ENCODE assay signal across 16 cellular contexts in the genomic region with DNA sequence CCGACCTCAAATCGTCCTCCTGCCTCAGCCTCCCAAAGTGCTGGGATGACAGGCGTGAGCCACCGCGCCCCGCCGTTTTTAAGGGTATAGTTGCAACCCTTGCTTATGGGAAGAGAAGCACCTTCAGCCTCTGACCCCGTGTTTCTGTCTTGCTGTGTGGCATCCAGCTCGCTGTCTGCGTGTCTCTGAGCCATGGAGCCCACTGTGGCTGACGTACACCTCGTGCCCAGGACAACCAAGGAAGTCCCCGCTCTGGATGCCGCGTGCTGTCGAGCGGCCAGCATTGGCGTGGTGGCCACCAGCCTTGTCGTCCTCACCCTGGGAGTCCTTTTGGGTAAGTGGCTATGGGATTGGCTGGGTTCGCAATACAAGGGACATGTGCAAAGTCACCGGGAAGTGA. TPM values are rescaled to one million over a fixed set of nuclear protein-coding genes. Genes with fewer than 3 reads are reported as not detected.
DNase-seq lines count a peak whose midpoint lies in the region; ATAC-seq, FAIRE-seq and TF ChIP-seq lines count a peak whose summit lies in the region.
"Had no signal": no experiment of that assay in that cellular context is flagged by ENCODE, and none has a peak within 500 bp of the region (broad histone marks: within the 10 kb centered on the region; RNA-seq: fewer than 3 reads in every experiment).

No MANE protein-coding gene starts in this region.

- H3K4ac ChIP-seq in H9 (ENCODE audit: low read depth, low read length) (no peak overlapping the region), mesendoderm (ENCODE audit: low read depth, low read length) (no peak overlapping the region)

- H3K4me1 ChIP-seq in H9 (ENCODE audit: insufficient read depth, low read length) (no peaks in the 10 kb centered on the region; the same call in 1 of the 2 replicates), astrocyte (ENCODE audit: insufficient read depth, low read length) (no peaks in the 10 kb centered on the region), mesendoderm (ENCODE audit: control insufficient read depth, low read depth, low read length) (no peaks in the 10 kb centered on the region)

- H3K27me3 ChIP-seq in H9 (ENCODE audit: insufficient read depth, low read length) (no peaks in the 10 kb centered on the region; the same call in 1 of the 2 replicates), astrocyte (ENCODE audit: insufficient read depth, low read length) (no peaks in the 10 kb centered on the region), mesendoderm (ENCODE audit: insufficient read depth, low read length, poor library complexity) (no peaks in the 10 kb centered on the region)

- H3K4me2 ChIP-seq in H9 (ENCODE audit: insufficient read depth, insufficient read length, low read length), result no peak overlapping the region
- no peak overlapping the region for H3K4me2 ChIP-seq in astrocyte (ENCODE audit: low read length)
- H3K4me2 ChIP-seq in mesendoderm (ENCODE audit: low read length), result no peak overlapping the region
- H3K4me2 ChIP-seq: A549 had no signal

- no peaks in the 10 kb centered on the region for H3K9me3 ChIP-seq in H9 (ENCODE audit: control insufficient read depth, low read depth, low read length)
- H3K9me3 ChIP-seq in astrocyte (ENCODE audit: insufficient read depth, low read depth, low read length), result no peaks in the 10 kb centered on the region
- H3K9me3 ChIP-seq: A549 had no signal

- H3K79me2 ChIP-seq in H9 (ENCODE audit: insufficient read depth, low read length) (no peaks in the 10 kb centered on the region), astrocyte (ENCODE audit: insufficient read depth, low read length) (no peaks in the 10 kb centered on the region), mesendoderm (ENCODE audit: control insufficient read depth, insufficient read depth, low read length) (no peaks in the 10 kb centered on the region)

- H4K5ac ChIP-seq in H9 (ENCODE audit: insufficient read length, low read depth, low read length), result no peak overlapping the region
- H4K5ac ChIP-seq in mesendoderm (ENCODE audit: low read length), result no peak overlapping the region

- H3K23ac ChIP-seq in H9 (ENCODE audit: insufficient read length, low read depth, low read length) (no peak overlapping the region), mesendoderm (ENCODE audit: low read length) (no peak overlapping the region)

- H3K9ac ChIP-seq in H9 (ENCODE audit: extremely low read depth, insufficient read length, low read length) (no peak overlapping the region), astrocyte (ENCODE audit: low read length) (no peak overlapping the region), mesendoderm (ENCODE audit: low read length) (no peak overlapping the region)

- WGBS in H9 (ENCODE audit: extremely low coverage, insufficient read length, low lambda C conversion rate), result no CpG with 5 or more reads among the region's 21 CpGs
- WGBS in mesendoderm (ENCODE audit: extremely low coverage, insufficient coverage, low lambda C conversion rate), result no CpG with 5 or more reads among the region's 21 CpGs

- H2BK120ac ChIP-seq in H9 (ENCODE audit: low read depth, low read length, poor library complexity, severe bottlenecking) (peak overlapping the region; percentile 39), mesendoderm (ENCODE audit: low read depth, low read length) (no peak overlapping the region)

- H3T11ph ChIP-seq in H9 (ENCODE audit: low read length), result no peak overlapping the region

- no peak for FAIRE-seq in astrocyte (lab: Jason Lieb, UNC)
- FAIRE-seq: A549 had no signal

- H3K4me3 ChIP-seq in astrocyte (ENCODE audit: insufficient read depth, low read depth, low read length) (no peak overlapping the region), mesendoderm (ENCODE audit: low read length) (no peak overlapping the region)
- H3K4me3 ChIP-seq: A549 had no signal

- no peaks in the 10 kb centered on the region for H3K79me1 ChIP-seq in H9 (ENCODE audit: insufficient read depth, low read depth, low read length, poor library complexity, severe bottlenecking)
- no peaks in the 10 kb centered on the region for H3K79me1 ChIP-seq in mesendoderm (ENCODE audit: low read length)

- H3K27ac Mint-ChIP-seq in H9 (no peak overlapping the region; a peak in 1 of 7 replicates), astrocyte (ENCODE audit: unreplicated experiment) (no peak overlapping the region), progenitor cell of endocrine pancreas (peak overlapping the region; percentile 10)
- H3K27ac Mint-ChIP-seq: CD14-positive monocyte; CD8-positive, alpha-beta T cell had no signal

- ATAC-seq in HG02884 (IDR thresholded peaks at IDR 0.05; ENCODE audit: unreplicated experiment), result no peak
- no peak for ATAC-seq in HG03159 (IDR thresholded peaks at IDR 0.05; ENCODE audit: unreplicated experiment)
- ATAC-seq: A549; CD8-positive, alpha-beta T cell had no signal

- no peak overlapping the region for H4K8ac ChIP-seq in H9 (replicated peaks; ENCODE audit: insufficient read length, low read depth, low read length)
- no peak overlapping the region for H4K8ac ChIP-seq in mesendoderm (ENCODE audit: low read depth, low read length)

- H2BK12ac ChIP-seq in H9 (ENCODE audit: insufficient read length, low read depth, low read length), result no peak overlapping the region

- H2BK20ac ChIP-seq in H9 (ENCODE audit: low read depth, low read length, poor library complexity, severe bottlenecking), result no peak overlapping the region

- no peak overlapping the region for H3K27ac ChIP-seq in H9 (ENCODE audit: insufficient read length, low read depth, low read length)
- H3K27ac ChIP-seq in astrocyte (ENCODE audit: low read depth, low read length), result no peak overlapping the region
- H3K27ac ChIP-seq in mesendoderm (ENCODE audit: low read depth, low read length), result no peak overlapping the region
- H3K27ac ChIP-seq: A549 had no signal

- H2BK15ac ChIP-seq in H9 (ENCODE audit: low read depth, low read length), result peak overlapping the region; percentile 1; the same call in 1 of the 2 replicates
- H2BK15ac ChIP-seq in mesendoderm (replicated peaks; ENCODE audit: low read depth), result no peak overlapping the region

- no peak overlapping the region; the same call in 1 of the 2 replicates for H3K14ac ChIP-seq in H9 (ENCODE audit: insufficient read depth, low read length)

- DNase-seq in H9 (no peak), astrocyte (ENCODE audit: low read depth) (no peak), mesendoderm (no peak), progenitor cell of endocrine pancreas (ENCODE audit: low spot score, unreplicated experiment) (no peak)
- DNase-seq in activated T-cell treated with anti-CD3 and anti-CD28 coated beads, Interleukin-2, amount 50 U/mL, for 48 hours, result no peak
- DNase-seq: CD8-positive, alpha-beta T cell; COR-L47; DMS53; GF-D8 had no signal

- H4K20me1 ChIP-seq in H9 (ENCODE audit: control insufficient read depth, insufficient read depth, insufficient read length) (no peaks in the 10 kb centered on the region), astrocyte (ENCODE audit: insufficient read depth, low read length) (no peaks in the 10 kb centered on the region)

- H2BK5ac ChIP-seq in H9 (ENCODE audit: insufficient read length, low read length) (no peak overlapping the region), mesendoderm (ENCODE audit: low read length) (no peak overlapping the region)

- H3K56ac ChIP-seq in H9 (ENCODE audit: insufficient read length, low read depth, low read length) (peak overlapping the region; percentile 65), mesendoderm (ENCODE audit: low read length) (peak overlapping the region; percentile 30)

- H3K23me2 ChIP-seq in H9 (ENCODE audit: insufficient read length, low read depth, low read length, poor library complexity, severe bottlenecking), result no peaks in the 10 kb centered on the region

- H3K27me3 Mint-ChIP-seq in H9 (ENCODE audit: low read depth) (peaks cover 46% of the 10 kb centered on the region), astrocyte (ENCODE audit: low read depth, unreplicated experiment) (peaks cover 14% of the 10 kb centered on the region), progenitor cell of endocrine pancreas (peaks cover 26% of the 10 kb centered on the region)

- peaks cover 0 to 3% of the 10 kb centered on the region in 2 experiments; a peak in 2 of 4 replicates for H3K4me1 Mint-ChIP-seq in H9
- H3K4me1 Mint-ChIP-seq in astrocyte (ENCODE audit: low read depth, unreplicated experiment), result peaks cover 6% of the 10 kb centered on the region
- no peaks in the 10 kb centered on the region for H3K4me1 Mint-ChIP-seq in progenitor cell of endocrine pancreas (ENCODE audit: low read depth)

- H4K91ac ChIP-seq in H9 (ENCODE audit: insufficient read length, low read depth, low read length), result no peak overlapping the region

- H3K18ac ChIP-seq in H9 (ENCODE audit: insufficient read length, low read depth, low read length) (no peak overlapping the region), mesendoderm (ENCODE audit: low read length) (no peak overlapping the region)

- H2AK5ac ChIP-seq in H9 (ENCODE audit: insufficient read length, low read length) (no peak overlapping the region), mesendoderm (ENCODE audit: low read length) (no peak overlapping the region)

- H3K36me3 Mint-ChIP-seq in H9 (ENCODE audit: insufficient read depth in 1 of 3, low read depth in 3 of 3) (no peaks in the 10 kb centered on the region), astrocyte (ENCODE audit: low read depth, unreplicated experiment) (no peaks in the 10 kb centered on the region), progenitor cell of endocrine pancreas (ENCODE audit: insufficient read depth) (no peaks in the 10 kb centered on the region)
- H3K36me3 Mint-ChIP-seq: CD8-positive, alpha-beta T cell had no signal

- no peak for TF ChIP-seq CTCF in H9 (conservative IDR thresholded peaks at IDR 0.05)
- no peak for TF ChIP-seq CTCF in astrocyte (IDR thresholded peaks at IDR 0.05; ENCODE audit: insufficient read depth, low read depth, low read length)
- no peak for TF ChIP-seq CTCF in progenitor cell of endocrine pancreas (IDR thresholded peaks at IDR 0.05; ENCODE audit: unreplicated experiment)

- H2AFZ ChIP-seq in H9 (ENCODE audit: low read length), result no peak overlapping the region
- H2AFZ ChIP-seq in astrocyte (ENCODE audit: low read depth, low read length), result no peak overlapping the region

- H3K4me3 Mint-ChIP-seq in H9, result no peak overlapping the region
- H3K4me3 Mint-ChIP-seq in astrocyte (ENCODE audit: unreplicated experiment), result peak overlapping the region; percentile 27
- no peak overlapping the region for H3K4me3 Mint-ChIP-seq in progenitor cell of endocrine pancreas (ENCODE audit: low read depth)
- H3K4me3 Mint-ChIP-seq: CD14-positive monocyte; CD8-positive, alpha-beta T cell had no signal

- H3K36me3 ChIP-seq in astrocyte (ENCODE audit: insufficient read depth, low read length), result no peaks in the 10 kb centered on the region
- no peaks in the 10 kb centered on the region for H3K36me3 ChIP-seq in mesendoderm (ENCODE audit: control insufficient read depth, insufficient read depth, low read length)

- H3K9me3 Mint-ChIP-seq in H9 (0 out of 5 replicates have a peak, but pooled peaks cover 0 to 4% of the 10 kb centered on the region in 2 experiments), astrocyte (ENCODE audit: unreplicated experiment) (peaks cover 5% of the 10 kb centered on the region), progenitor cell of endocrine pancreas (ENCODE audit: low read depth) (no peaks in the 10 kb centered on the region)
- H3K9me3 Mint-ChIP-seq: CD8-positive, alpha-beta T cell had no signal

RNA-seq across cellular contexts. Expression of gene TMPRSS9, which starts 29.5 kb away (rescaled TPM):
- total RNA-seq in H9 (2021) (0.24 and 0.33 TPM in 2 replicates), astrocyte (0.16 and 0.17 TPM in 2 replicates), progenitor cell of endocrine pancreas (not detected in 2 replicates)
- polyA plus RNA-seq in mesendoderm (2013, experiment 1 of 2), result 0.04 TPM
- 0.04 TPM for polyA plus RNA-seq in mesendoderm (2013, experiment 2 of 2)
- total RNA-seq: CD8-positive, alpha-beta T cell; HT1080 had no signal
- polyA plus RNA-seq: AG04450, BJ had no signal

RNA-seq across cellular contexts. Expression of gene TIMM13, which starts 37.8 kb away (rescaled TPM):
- 214 and 219 TPM in 2 replicates for total RNA-seq in H9 (2021)
- 93.4 and 105 TPM in 2 replicates for total RNA-seq in astrocyte
- polyA plus RNA-seq in mesendoderm (2013, experiment 1 of 2), result 215 TPM
- 208 TPM for polyA plus RNA-seq in mesendoderm (2013, experiment 2 of 2)
- total RNA-seq in progenitor cell of endocrine pancreas, result 108 and 110 TPM in 2 replicates
